In genomic region chr11:27363576-27364115, GRCh38 we compare ENCODE assay signal across 1 cellular context.
TF ChIP-seq lines count a peak whose summit lies in the region.

No MANE protein-coding gene starts in this region.

TF ChIP-seq in HepG2, 621 proteins besides CTCF, POLR2A, EP300 and RAD21 (continued from another document):
- no peak for TF ChIP-seq TEF (CRISPR knock-in tag; IDR thresholded peaks at IDR 0.05)
- TF ChIP-seq FOXM1 (CRISPR knock-in tag; IDR thresholded peaks at IDR 0.05), result no peak
- TF ChIP-seq KAT7 (CRISPR knock-in tag; IDR thresholded peaks at IDR 0.05; ENCODE audit: borderline replicate concordance), result no peak
- TF ChIP-seq ZNF646 (CRISPR knock-in tag; IDR thresholded peaks at IDR 0.05), result 0 out of 2 replicates have a peak, but pooled peaks have one; percentile 7
- TF ChIP-seq ZNF205 (CRISPR knock-in tag; IDR thresholded peaks at IDR 0.05), result no peak
- no peak for TF ChIP-seq IRF2 (CRISPR knock-in tag; IDR thresholded peaks at IDR 0.05)
- no peak for TF ChIP-seq ZBTB25 (CRISPR knock-in tag; IDR thresholded peaks at IDR 0.05)
- TF ChIP-seq ZSCAN22 (CRISPR knock-in tag; IDR thresholded peaks at IDR 0.05), result no peak
- no peak for TF ChIP-seq PRDM4 (CRISPR knock-in tag; IDR thresholded peaks at IDR 0.05; ENCODE audit: borderline replicate concordance)
- no peak for TF ChIP-seq FOXP4 (CRISPR knock-in tag; IDR thresholded peaks at IDR 0.05)
